Comparison of ENCODE assay signal across 18 cellular contexts in the genomic region with DNA sequence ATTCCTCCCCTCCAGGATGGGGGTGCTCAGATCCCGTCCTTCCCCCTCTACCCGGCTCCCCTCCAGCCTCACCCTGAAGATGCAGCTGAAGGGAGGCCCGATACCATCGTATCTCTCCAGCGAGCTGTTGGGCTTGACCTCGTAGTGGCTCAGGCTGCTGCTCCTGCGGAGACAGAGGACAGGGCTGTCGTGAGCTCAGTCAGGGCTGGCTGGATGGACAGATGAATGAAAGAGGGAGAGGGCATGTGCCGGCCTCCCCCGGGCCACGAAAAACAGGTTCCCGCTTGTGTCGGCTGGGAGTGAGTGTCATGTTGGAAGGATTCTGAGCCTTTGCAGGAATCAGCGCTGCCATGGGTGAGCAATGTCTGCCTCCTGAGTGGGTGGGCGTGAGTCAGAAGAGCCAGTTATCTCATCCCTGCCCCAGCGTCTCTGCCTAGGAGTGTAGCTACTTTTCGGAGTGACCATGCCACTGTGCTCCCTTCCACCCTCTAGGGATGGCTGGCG. TPM values are rescaled to one million over a fixed set of nuclear protein-coding genes. Genes with fewer than 3 reads are reported as not detected.
A peak's percentile ranks its signal among the peaks of the same experiment; 100 is the strongest.
DNase-seq lines count a peak whose midpoint lies in the region; ATAC-seq and TF ChIP-seq lines count a peak whose summit lies in the region.
"Had no signal": no experiment of that assay in that cellular context is flagged by ENCODE, and none has a peak within 500 bp of the region (broad histone marks: within the 10 kb centered on the region; RNA-seq: fewer than 3 reads in every experiment).

No MANE protein-coding gene starts in this region.

- WGBS in ovary, 3 donors: 84 to 88% (median 85%) methylated on average over 18 of the region's 18 CpGs

- H3K27ac ChIP-seq in Peyer's patch: no peak overlapping the region
- H3K27ac ChIP-seq in ovary: no peak overlapping the region
- no peak overlapping the region for H3K27ac ChIP-seq in SJCRH30
- H3K27ac ChIP-seq: gastrocnemius medialis had no signal

- no peak for TF ChIP-seq EP300 in ovary (IDR thresholded peaks at IDR 0.05)

- no peaks in the 10 kb centered on the region for H3K9me3 ChIP-seq in Peyer's patch
- no peaks in the 10 kb centered on the region for H3K9me3 ChIP-seq in ovary
- H3K9me3 ChIP-seq in SJCRH30 (replicated peaks): no peaks in the 10 kb centered on the region
- H3K9me3 ChIP-seq: gastrocnemius medialis had no signal

- H3K9me3 Mint-ChIP-seq in dendritic cell treated with granulocyte-macrophage colony-stimulating factor and Interleukin-4, amounts not matched to agents 40 ng/mL and 50 ng/mL, for 4 days: no peaks in the 10 kb centered on the region
- H3K9me3 Mint-ChIP-seq: CD4-positive, alpha-beta T cell; T-helper 1 cell treated with Interleukin-12 subunit alpha and Interleukin-12 subunit beta and Interleukin-4 antibody, amounts not matched to agents 30 μg/mL and 1 μg/mL, for 36 hours had no signal

- H3K36me3 Mint-ChIP-seq in dendritic cell treated with granulocyte-macrophage colony-stimulating factor and Interleukin-4, amounts not matched to agents 40 ng/mL and 50 ng/mL, for 4 days (ENCODE audit: low read depth): peaks cover 29% of the 10 kb centered on the region

- intact Hi-C loops in dendritic cell treated with granulocyte-macrophage colony-stimulating factor and Interleukin-4, amounts not matched to agents 40 ng/mL and 50 ng/mL, for 4 days (cut with micrococcal nuclease): no loop called here
- intact Hi-C loops in ovary (cut with DNase I): no loop called here

- H3K4me1 ChIP-seq in Peyer's patch (no peaks in the 10 kb centered on the region), ovary (ENCODE audit: insufficient read depth) (no peaks in the 10 kb centered on the region), SJCRH30 (0 out of 2 replicates have a peak, but pooled peaks cover 3% of the 10 kb centered on the region)

- TF ChIP-seq CTCF in Peyer's patch (IDR thresholded peaks at IDR 0.05) (no peak), ovary (IDR thresholded peaks at IDR 0.05) (no peak)

- peaks cover 74% of the 10 kb centered on the region for H3K4me1 Mint-ChIP-seq in dendritic cell treated with granulocyte-macrophage colony-stimulating factor and Interleukin-4, amounts not matched to agents 40 ng/mL and 50 ng/mL, for 4 days (ENCODE audit: low read depth)

- in situ Hi-C loops in ACHN (cut with HindIII; ENCODE audit: low pct_ligation_motif_present, low pct_unique_long_range_greater_than_20kb, low sequenced_read_pairs): no loop called here

- no peak for ATAC-seq in GM21723 (IDR thresholded peaks at IDR 0.05; ENCODE audit: unreplicated experiment)
- ATAC-seq: activated CD8-positive, alpha-beta T cell treated with anti-CD3 and anti-CD28 coated beads, Interleukin-2, amount 10 ng/mL, durations not matched to agents 7 days and 5 days; gastrocnemius medialis; HCT116; PC-3 had no signal

- H3K27ac Mint-ChIP-seq in dendritic cell treated with granulocyte-macrophage colony-stimulating factor and Interleukin-4, amounts not matched to agents 40 ng/mL and 50 ng/mL, for 4 days: peak overlapping the region; percentile 62
- H3K27ac Mint-ChIP-seq: activated CD8-positive, alpha-beta T cell treated with anti-CD3 and anti-CD28 coated beads, Interleukin-2, amount 10 ng/mL, durations not matched to agents 7 days and 5 days; CD4-positive, alpha-beta T cell; T-helper 1 cell treated with Interleukin-12 subunit alpha and Interleukin-12 subunit beta and Interleukin-4 antibody, amounts not matched to agents 30 μg/mL and 1 μg/mL, for 36 hours had no signal

- H3K4me3 ChIP-seq in Peyer's patch: no peak overlapping the region
- H3K4me3 ChIP-seq in ovary: no peak overlapping the region
- H3K4me3 ChIP-seq in SJCRH30: no peak overlapping the region
- H3K4me3 ChIP-seq: gastrocnemius medialis had no signal

- H3K36me3 ChIP-seq in Peyer's patch (no peaks in the 10 kb centered on the region), ovary (no peaks in the 10 kb centered on the region), SJCRH30 (no peaks in the 10 kb centered on the region)
- H3K36me3 ChIP-seq: gastrocnemius medialis had no signal

- peak overlapping the region; percentile 56 for H3K4me3 Mint-ChIP-seq in dendritic cell treated with granulocyte-macrophage colony-stimulating factor and Interleukin-4, amounts not matched to agents 40 ng/mL and 50 ng/mL, for 4 days
- H3K4me3 Mint-ChIP-seq: activated CD8-positive, alpha-beta T cell treated with anti-CD3 and anti-CD28 coated beads, Interleukin-2, amount 10 ng/mL, durations not matched to agents 7 days and 5 days; CD4-positive, alpha-beta T cell; T-helper 1 cell treated with Interleukin-12 subunit alpha and Interleukin-12 subunit beta and Interleukin-4 antibody, amounts not matched to agents 30 μg/mL and 1 μg/mL, for 36 hours had no signal

- DNase-seq in ELF-1 (ENCODE audit: low read depth, low spot score): peak; percentile 58
- DNase-seq in Peyer's patch: peak in 2 of 3 donors; percentile 22 to 39
- DNase-seq in ovary: peak in 3 of 5 donors; percentile 6 to 27 (median 14)
- DNase-seq in ACHN: no peak
- no peak for DNase-seq in SJCRH30
- DNase-seq in HCEC 1CT: no peak
- DNase-seq: activated CD8-positive, alpha-beta T cell treated with anti-CD3 and anti-CD28 coated beads, Interleukin-2, amount 10 ng/mL, durations not matched to agents 7 days and 5 days; gastrocnemius medialis; GF-D8; NCI-H1105; NCI-H446 treated with DMSO at 0.1 percent for 48 hours; PC-3; stimulated activated naive CD4-positive, alpha-beta T cell treated with Interleukin-2 at 50 U/mL for 16 hours had no signal

- no peaks in the 10 kb centered on the region for H3K27me3 ChIP-seq in Peyer's patch
- no peaks in the 10 kb centered on the region for H3K27me3 ChIP-seq in ovary
- peaks cover 7% of the 10 kb centered on the region for H3K27me3 ChIP-seq in SJCRH30
- H3K27me3 ChIP-seq: gastrocnemius medialis had no signal

- H3K27me3 Mint-ChIP-seq in dendritic cell treated with granulocyte-macrophage colony-stimulating factor and Interleukin-4, amounts not matched to agents 40 ng/mL and 50 ng/mL, for 4 days: peaks cover 7% of the 10 kb centered on the region
- H3K27me3 Mint-ChIP-seq: CD4-positive, alpha-beta T cell had no signal

- TF ChIP-seq POLR2A in Peyer's patch (IDR thresholded peaks at IDR 0.05) (no peak), ovary (IDR thresholded peaks at IDR 0.05) (no peak)

RNA-seq across cellular contexts. Expression of a gene that starts 35.2 kb away (rescaled TPM):
- 10 to 100 TPM; 28.1 to 48.2 (median 43.0) TPM for total RNA-seq in Peyer's patch
- 10 to 100 TPM; 30.3 to 83.2 (median 55.9) TPM for total RNA-seq in ovary
- 10 to 100 TPM; 15.8 to 32.9 TPM for polyA plus RNA-seq in ovary
- 63.3 and 67.0 TPM in 2 replicates for total RNA-seq in SJCRH30 (2014; rRNA removed; shearing (Covaris generic))

Comparison
In these comparisons a context has a peak if more than half of its experiments do, and no peak if none do; other contexts are left out.
1. DNase-seq: peak in ELF-1 (single experiment), Peyer's patch (2 of 3) and ovary (3 of 5); none in ACHN (single experiment), SJCRH30 (0 of 2) and HCEC 1CT (single experiment).